ENCODE assay signal across 29 cellular contexts in the genomic region with DNA sequence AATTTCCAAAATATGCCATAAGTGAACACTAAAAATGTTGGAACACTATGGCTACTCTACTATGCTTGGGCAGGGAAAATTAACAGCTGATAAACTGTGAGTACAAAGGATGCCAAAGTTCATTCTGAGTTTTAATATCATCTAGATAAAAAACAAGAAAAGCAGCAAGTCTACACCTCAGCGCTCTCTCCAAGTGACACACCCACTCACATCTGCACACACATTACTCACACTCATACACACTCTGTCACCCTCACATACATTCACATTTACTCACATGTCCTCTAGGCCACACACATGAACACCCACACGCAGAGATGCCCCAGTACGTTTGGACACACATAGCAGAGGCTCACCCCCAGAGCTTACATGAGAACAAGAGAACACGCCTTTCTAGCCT.
"Had no signal": no experiment of that assay in that cellular context is flagged by ENCODE, and none has a peak within 500 bp of the region (broad histone marks: within the 10 kb centered on the region; RNA-seq: fewer than 3 reads in every experiment).

No MANE protein-coding gene starts in this region.

- H3K4me3 Mint-ChIP-seq: activated CD4-positive, alpha-beta memory T cell treated with anti-CD3 and anti-CD28 coated beads, Interleukin-2, amount 10 ng/mL, durations not matched to agents 7 days and 5 days; activated CD4-positive, alpha-beta T cell treated with anti-CD3 and anti-CD28 coated beads, Interleukin-2, amount 10 ng/mL, durations not matched to agents 24 days and 14 days; activated naive CD4-positive, alpha-beta T cell treated with anti-CD3 and anti-CD28 coated beads, Interleukin-2, amount 10 ng/mL, durations not matched to agents 7 days and 5 days; activated naive CD8-positive, alpha-beta T cell treated with anti-CD3 and anti-CD28 coated beads, Interleukin-2, amount 10 ng/mL, durations not matched to agents 7 days and 5 days; activated T-cell treated with anti-CD3 and anti-CD28 coated beads, Interleukin-2, amount 50 U/mL, for 24 hours; naive B cell; nephron progenitor cell; stimulated activated naive B cell treated with anti-CD40 and anti-IgM and Interleukin-4, amounts not matched to agents 10 μg/mL and 1 μg/mL and 100 μg/mL, for 72 hours; T-helper 17 cell had no signal

- H3K9me3 ChIP-seq: ascending aorta, esophagus muscularis mucosa, heart left ventricle, left lung, ovary, psoas muscle, sigmoid colon, transverse colon, vagina had no signal

- H3K4me3 ChIP-seq: ascending aorta, esophagus muscularis mucosa, heart left ventricle, left lung, lung, ovary, psoas muscle, sigmoid colon, smooth muscle cell, transverse colon, vagina had no signal

- H3K27me3 ChIP-seq: ascending aorta, brain microvascular endothelial cell, esophagus muscularis mucosa, foreskin keratinocyte, heart left ventricle, left lung, ovary, sigmoid colon, transverse colon, vagina had no signal

- H3K4me2 ChIP-seq: smooth muscle cell had no signal

- DNase-seq: activated CD4-positive, alpha-beta memory T cell treated with anti-CD3 and anti-CD28 coated beads, Interleukin-2, amount 10 ng/mL, durations not matched to agents 7 days and 5 days; activated CD4-positive, alpha-beta T cell treated with anti-CD3 and anti-CD28 coated beads, Interleukin-2, amount 10 ng/mL, durations not matched to agents 24 days and 14 days; activated CD4-positive, CD25-positive, alpha-beta regulatory T cell treated with anti-CD3 and anti-CD28 coated beads, Interleukin-2, amount 50 U/mL, for 72 hours; activated CD8-positive, alpha-beta memory T cell treated with anti-CD3 and anti-CD28 coated beads, Interleukin-2, amount 50 U/mL, for 48 hours; activated gamma-delta T cell; activated naive CD4-positive, alpha-beta T cell treated with anti-CD3 and anti-CD28 coated beads, Interleukin-2, amount 10 ng/mL, durations not matched to agents 7 days and 5 days; activated naive CD8-positive, alpha-beta T cell treated with anti-CD3 and anti-CD28 coated beads, Interleukin-2, amount 10 ng/mL, durations not matched to agents 7 days and 5 days; activated T-cell treated with anti-CD3 and anti-CD28 coated beads, Interleukin-2, amount 50 U/mL, for 24 hours; brain microvascular endothelial cell; caudate nucleus; foreskin keratinocyte; heart left ventricle; kidney glomerular epithelial cell; left lung; naive B cell; nephron progenitor cell; ovary; psoas muscle; sigmoid colon; stimulated activated CD4-positive, alpha-beta T cell treated with anti-CD3 and anti-CD28 coated beads, Interleukin-1b, Interleukin-23, amount 100 ng/mL, for 48 hours; stimulated activated naive B cell treated with anti-CD40 and anti-IgM and Interleukin-4, amounts not matched to agents 10 μg/mL and 1 μg/mL and 100 μg/mL, for 72 hours; T-helper 17 cell; T1000; transverse colon had no signal

- H3K4me1 ChIP-seq: ascending aorta, esophagus muscularis mucosa, foreskin keratinocyte, left lung, psoas muscle, sigmoid colon, transverse colon, vagina had no signal

- H3K36me3 ChIP-seq: ascending aorta, brain microvascular endothelial cell, esophagus muscularis mucosa, heart left ventricle, left lung, ovary, sigmoid colon, transverse colon, vagina had no signal

- H3K27ac Mint-ChIP-seq: activated CD4-positive, alpha-beta memory T cell treated with anti-CD3 and anti-CD28 coated beads, Interleukin-2, amount 10 ng/mL, durations not matched to agents 7 days and 5 days; activated CD4-positive, alpha-beta T cell treated with anti-CD3 and anti-CD28 coated beads, Interleukin-2, amount 10 ng/mL, durations not matched to agents 24 days and 14 days; activated naive CD4-positive, alpha-beta T cell treated with anti-CD3 and anti-CD28 coated beads, Interleukin-2, amount 10 ng/mL, durations not matched to agents 7 days and 5 days; activated naive CD8-positive, alpha-beta T cell treated with anti-CD3 and anti-CD28 coated beads, Interleukin-2, amount 10 ng/mL, durations not matched to agents 7 days and 5 days; activated T-cell treated with anti-CD3 and anti-CD28 coated beads, Interleukin-2, amount 50 U/mL, for 24 hours; naive B cell; nephron progenitor cell; stimulated activated naive B cell treated with anti-CD40 and anti-IgM and Interleukin-4, amounts not matched to agents 10 μg/mL and 1 μg/mL and 100 μg/mL, for 72 hours; T-helper 17 cell had no signal

- H3K9me3 Mint-ChIP-seq: activated CD4-positive, alpha-beta memory T cell treated with anti-CD3 and anti-CD28 coated beads, Interleukin-2, amount 10 ng/mL, durations not matched to agents 7 days and 5 days; activated CD4-positive, alpha-beta T cell treated with anti-CD3 and anti-CD28 coated beads, Interleukin-2, amount 10 ng/mL, durations not matched to agents 24 days and 14 days; activated naive CD4-positive, alpha-beta T cell treated with anti-CD3 and anti-CD28 coated beads, Interleukin-2, amount 10 ng/mL, durations not matched to agents 7 days and 5 days; activated naive CD8-positive, alpha-beta T cell treated with anti-CD3 and anti-CD28 coated beads, Interleukin-2, amount 10 ng/mL, durations not matched to agents 7 days and 5 days; activated T-cell treated with anti-CD3 and anti-CD28 coated beads, Interleukin-2, amount 50 U/mL, for 24 hours; nephron progenitor cell; stimulated activated naive B cell treated with anti-CD40 and anti-IgM and Interleukin-4, amounts not matched to agents 10 μg/mL and 1 μg/mL and 100 μg/mL, for 72 hours had no signal

- H3K27me3 Mint-ChIP-seq: activated CD4-positive, alpha-beta T cell treated with anti-CD3 and anti-CD28 coated beads, Interleukin-2, amount 10 ng/mL, durations not matched to agents 24 days and 14 days; activated naive CD4-positive, alpha-beta T cell treated with anti-CD3 and anti-CD28 coated beads, Interleukin-2, amount 10 ng/mL, durations not matched to agents 7 days and 5 days; activated naive CD8-positive, alpha-beta T cell treated with anti-CD3 and anti-CD28 coated beads, Interleukin-2, amount 10 ng/mL, durations not matched to agents 7 days and 5 days; activated T-cell treated with anti-CD3 and anti-CD28 coated beads, Interleukin-2, amount 50 U/mL, for 24 hours; stimulated activated naive B cell treated with anti-CD40 and anti-IgM and Interleukin-4, amounts not matched to agents 10 μg/mL and 1 μg/mL and 100 μg/mL, for 72 hours had no signal

- H3K27ac ChIP-seq: ascending aorta, brain microvascular endothelial cell, esophagus muscularis mucosa, foreskin keratinocyte, heart left ventricle, left lung, ovary, psoas muscle, sigmoid colon, transverse colon, vagina had no signal

- H3K4me1 Mint-ChIP-seq: naive B cell; stimulated activated naive B cell treated with anti-CD40 and anti-IgM and Interleukin-4, amounts not matched to agents 10 μg/mL and 1 μg/mL and 100 μg/mL, for 72 hours had no signal

- H3K36me3 Mint-ChIP-seq: activated naive CD4-positive, alpha-beta T cell treated with anti-CD3 and anti-CD28 coated beads, Interleukin-2, amount 10 ng/mL, durations not matched to agents 7 days and 5 days; activated naive CD8-positive, alpha-beta T cell treated with anti-CD3 and anti-CD28 coated beads, Interleukin-2, amount 10 ng/mL, durations not matched to agents 7 days and 5 days; naive B cell; stimulated activated naive B cell treated with anti-CD40 and anti-IgM and Interleukin-4, amounts not matched to agents 10 μg/mL and 1 μg/mL and 100 μg/mL, for 72 hours had no signal

- ATAC-seq: foreskin keratinocyte; heart left ventricle; psoas muscle; stimulated activated naive B cell treated with anti-CD40 and anti-IgM and Interleukin-4, amounts not matched to agents 10 μg/mL and 1 μg/mL and 100 μg/mL, for 72 hours; T-helper 17 cell had no signal
